8 cellular contexts compared by ENCODE assay signal in genomic region chr17:47693667-47694017, GRCh38. TPM values are rescaled to one million over a fixed set of nuclear protein-coding genes. Genes with fewer than 3 reads are reported as not detected.
DNase-seq lines count a peak whose midpoint lies in the region; TF ChIP-seq lines count a peak whose summit lies in the region.

No MANE protein-coding gene starts in this region.

- peak; percentile 91 for DNase-seq in DMS 273 (lab: John Stamatoyannopoulos, UW; ENCODE audit: unreplicated experiment)
- DNase-seq in DMS 273 treated with DMSO at 0.1 percent for 48 hours (lab: John Stamatoyannopoulos, UW), result no peak
- DNase-seq in SK-N-SH, result no peak
- no peak for DNase-seq in fibroblast of pulmonary artery (ENCODE audit: low read depth)
- peak; percentile 74 for DNase-seq in retina
- DNase-seq in stimulated activated CD4-positive, alpha-beta T cell treated with anti-CD3 and anti-CD28 coated beads, Interleukin-2, amount 100 ng/mL, for 48 hours, result no peak
- no peak for DNase-seq in DMS114 treated with DMSO at 0.1 percent for 48 hours (lab: John Stamatoyannopoulos, UW; ENCODE audit: unreplicated experiment)
- no peak for DNase-seq in stimulated activated CD4-positive, alpha-beta T cell treated with anti-CD3 and anti-CD28 coated beads, Interleukin-4, amount 100 ng/mL, for 1 hour

- no peaks in the 10 kb centered on the region for H3K9me2 ChIP-seq in SK-N-SH

- peak overlapping the region; percentile 88; the same call in 1 of the 2 replicates for H2AFZ ChIP-seq in SK-N-SH (ENCODE audit: low read depth)

- CTCF ChIA-PET in SK-N-SH (lab: Yijun Ruan, JAX), result interaction anchor here (1.2 to 11.3 kb wide), 7 partner anchors 14 to 154 kb away, joined by 3 to 211 read pairs (median 8); no protein-coding TSS in a partner anchor

- H3K4me1 ChIP-seq in SK-N-SH (ENCODE audit: control insufficient read depth in 1 of 2, insufficient read depth in 2 of 2, low read depth in 1 of 2, low read length in 1 of 2), result peaks cover 14 to 23% of the 10 kb centered on the region in 2 experiments; a peak in 3 of 4 replicates

- H3K36me3 ChIP-seq in SK-N-SH (replicated peaks in 1 of 2; ENCODE audit: control insufficient read depth in 1 of 2, insufficient read depth in 2 of 2, low read length in 1 of 2), result peaks cover 0 to 5% of the 10 kb centered on the region in 2 experiments

- H3K4me3 ChIP-seq in SK-N-SH (ENCODE audit: low read depth in 2 of 2, low read length in 1 of 2), result peak overlapping the region; percentile 60 to 76
- H3K4me3 ChIP-seq in fibroblast of pulmonary artery (replicated peaks; ENCODE audit: low read depth, low read length), result peak overlapping the region; percentile 64

- no peaks in the 10 kb centered on the region for H3K9me3 ChIP-seq in SK-N-SH

- TF ChIP-seq CTCF in SK-N-SH (IDR thresholded peaks at IDR 0.05) (peak; percentile 5; the same call in 1 of the 2 replicates), fibroblast of pulmonary artery (IDR thresholded peaks at IDR 0.05; ENCODE audit: low read length, missing control alignments) (no peak)

- H3F3A ChIP-seq in SK-N-SH (replicated peaks; ENCODE audit: insufficient read depth), result peaks cover 17% of the 10 kb centered on the region

- POLR2A ChIA-PET in SK-N-SH (lab: Yijun Ruan, JAX), result interaction anchor here (0.7 to 1.1 kb wide), 5 partner anchors 10 to 407 kb away, joined by 3 to 5 read pairs (median 3); partner anchors contain the start of gene OSBPL7

- peak overlapping the region; percentile 68; the same call in 1 of the 2 replicates for H3K9ac ChIP-seq in SK-N-SH

- H3K4me2 ChIP-seq in SK-N-SH, result peak overlapping the region; percentile 85

- H4K20me1 ChIP-seq in SK-N-SH (ENCODE audit: insufficient read depth), result no peaks in the 10 kb centered on the region

- TF ChIP-seq RAD21 in SK-N-SH (IDR thresholded peaks at IDR 0.05; ENCODE audit: low read length), result no peak

- H3K27ac ChIP-seq in SK-N-SH (ENCODE audit: low read depth in 2 of 2, low read length in 1 of 2), result peak overlapping the region in 1 of 2 experiments; percentile 87; a peak in 2 of 4 replicates

- TF ChIP-seq EP300 in SK-N-SH (IDR thresholded peaks at IDR 0.05; ENCODE audit: borderline replicate concordance in 1 of 2, low read depth in 1 of 2, low read length in 1 of 2), result no peak

- 2% methylated on average over 34 of the region's 37 CpGs for WGBS in SK-N-SH (ENCODE audit: low lambda C conversion rate)

- no peaks in the 10 kb centered on the region for H3K27me3 ChIP-seq in SK-N-SH (ENCODE audit: insufficient read depth)

- H3K79me2 ChIP-seq in SK-N-SH (ENCODE audit: insufficient read depth), result no peaks in the 10 kb centered on the region

TF ChIP-seq in SK-N-SH, 30 proteins besides CTCF, POLR2A, EP300 and RAD21:
- TF ChIP-seq MXI1 (IDR thresholded peaks at IDR 0.05; ENCODE audit: low read depth, low read length) (peak; percentile 95), ZBTB33 (IDR thresholded peaks at IDR 0.05; ENCODE audit: borderline replicate concordance, low read depth) (no peak)

RNA-seq across cellular contexts. Expression of gene TBKBP1, which starts 0.3 kb away (rescaled TPM):
- 11.5 and 14.4 TPM in 2 replicates for polyA plus RNA-seq in SK-N-SH (2012; rRNA removed)
- 7.3 and 10.0 TPM in 2 replicates for polyA plus RNA-seq in SK-N-SH (2012; cell fraction: cytosol; rRNA removed)
- 83.8 and 86.9 TPM in 2 replicates for polyA plus RNA-seq in SK-N-SH (2012; cell fraction: nucleus; rRNA removed)

RNA-seq across cellular contexts. Expression of gene TBX21, which starts 39.4 kb away (rescaled TPM):
- not detected in 2 replicates for polyA plus RNA-seq in SK-N-SH (2012; rRNA removed)
- not detected in 2 replicates for polyA plus RNA-seq in SK-N-SH (2012; cell fraction: cytosol; rRNA removed)
- not detected in 2 replicates for polyA plus RNA-seq in SK-N-SH (2012; cell fraction: nucleus; rRNA removed)

RNA-seq across cellular contexts. Expression of gene KPNB1, which starts 43.9 kb away (rescaled TPM):
- 89.5 and 142 TPM in 2 replicates for polyA plus RNA-seq in SK-N-SH (2012; rRNA removed)
- polyA plus RNA-seq in SK-N-SH (2012; cell fraction: cytosol; rRNA removed), result 99.2 and 142 TPM in 2 replicates
- 142 and 235 TPM in 2 replicates for polyA plus RNA-seq in SK-N-SH (2012; cell fraction: nucleus; rRNA removed)

Comparison
In these comparisons a context has a peak if more than half of its experiments do, and no peak if none do; other contexts are left out.
1. DNase-seq: peak in DMS 273 (single experiment) and retina (single experiment); none in DMS 273 treated with DMSO at 0.1 percent for 48 hours (single experiment), SK-N-SH (single experiment), fibroblast of pulmonary artery (single experiment), stimulated activated CD4-positive, alpha-beta T cell treated with anti-CD3 and anti-CD28 coated beads, Interleukin-2, amount 100 ng/mL, for 48 hours (0 of 2), DMS114 treated with DMSO at 0.1 percent for 48 hours (single experiment) and stimulated activated CD4-positive, alpha-beta T cell treated with anti-CD3 and anti-CD28 coated beads, Interleukin-4, amount 100 ng/mL, for 1 hour (single experiment).